ENCODE assay signal across 9 cellular contexts in genomic region chr5:151058891-151059611, GRCh38. TPM values are rescaled to one million over a fixed set of nuclear protein-coding genes. Genes with fewer than 3 reads are reported as not detected.
DNase-seq lines count a peak whose midpoint lies in the region; ATAC-seq and TF ChIP-seq lines count a peak whose summit lies in the region.
"Had no signal": no experiment of that assay in that cellular context is flagged by ENCODE, and none has a peak within 500 bp of the region (broad histone marks: within the 10 kb centered on the region; RNA-seq: fewer than 3 reads in every experiment).

No MANE protein-coding gene starts in this region.

- 98% methylated on average over 8 of the region's 8 CpGs for WGBS in mesenchymal stem cell

- peak overlapping the region; percentile 78 for H2AK5ac ChIP-seq in mesenchymal stem cell (ENCODE audit: low read length, severe bottlenecking)

- H3K27me3 Mint-ChIP-seq in CD14-positive monocyte (ENCODE audit: low read depth in 3 of 3), result peaks cover 0 to 4% (median 0%) of the 10 kb centered on the region in 3 donors
- no peaks in the 10 kb centered on the region for H3K27me3 Mint-ChIP-seq in IgD-negative memory B cell
- H3K27me3 Mint-ChIP-seq in activated T-helper 2 cell treated with anti-CD3 and anti-CD28 coated beads, Interferon-gamma antibody, Interleukin-2, Interleukin-4, amounts not matched to agents 10 μg/mL and 5 μg/mL and 100 μg/mL, durations not matched to agents 14 hours and 24 hours and 36 hours (ENCODE audit: low read depth), result no peaks in the 10 kb centered on the region

- H3K4me2 ChIP-seq in mesenchymal stem cell (ENCODE audit: low read length, poor library complexity, severe bottlenecking), result no peak overlapping the region

- peaks cover 70 to 89% of the 10 kb centered on the region in 2 donors for H3K36me3 Mint-ChIP-seq in CD14-positive monocyte
- peaks cover 7% of the 10 kb centered on the region for H3K36me3 Mint-ChIP-seq in IgD-negative memory B cell
- peaks cover 100% of the 10 kb centered on the region for H3K36me3 Mint-ChIP-seq in activated T-helper 2 cell treated with anti-CD3 and anti-CD28 coated beads, Interferon-gamma antibody, Interleukin-2, Interleukin-4, amounts not matched to agents 10 μg/mL and 5 μg/mL and 100 μg/mL, durations not matched to agents 14 hours and 24 hours and 36 hours (ENCODE audit: low read depth)

- no peaks in the 10 kb centered on the region for H3K9me3 Mint-ChIP-seq in CD14-positive monocyte
- peaks cover 0 to 2% (median 0%) of the 10 kb centered on the region in 3 donors for H3K9me3 Mint-ChIP-seq in IgD-negative memory B cell
- H3K9me3 Mint-ChIP-seq in activated T-helper 2 cell treated with anti-CD3 and anti-CD28 coated beads, Interferon-gamma antibody, Interleukin-2, Interleukin-4, amounts not matched to agents 10 μg/mL and 5 μg/mL and 100 μg/mL, durations not matched to agents 14 hours and 24 hours and 36 hours, result no peaks in the 10 kb centered on the region

- H2BK12ac ChIP-seq in mesenchymal stem cell (ENCODE audit: low read length in 2 of 2), result no peak overlapping the region

- H3K27me3 ChIP-seq in mesenchymal stem cell (ENCODE audit: control insufficient read depth in 1 of 2, insufficient read depth in 1 of 2, low read length in 2 of 2), result no peaks in the 10 kb centered on the region

- peak overlapping the region; percentile 20 for H4K91ac ChIP-seq in mesenchymal stem cell (ENCODE audit: low read length)

- no peak overlapping the region for H3K4me3 ChIP-seq in mesenchymal stem cell (ENCODE audit: insufficient read depth in 1 of 2, low read depth in 1 of 2, low read length in 2 of 2)

- H3K14ac ChIP-seq in mesenchymal stem cell (ENCODE audit: low read length in 2 of 2), result no peak overlapping the region

- no peak overlapping the region for H3K9ac ChIP-seq in mesenchymal stem cell (ENCODE audit: low read length)

- H2BK15ac ChIP-seq in mesenchymal stem cell (ENCODE audit: low read depth, poor library complexity, severe bottlenecking), result no peak overlapping the region

- H3K4me1 Mint-ChIP-seq in CD14-positive monocyte (peaks cover 99% of the 10 kb centered on the region), IgD-negative memory B cell (peaks cover 35 to 39% (median 35%) of the 10 kb centered on the region in 3 donors)
- H3K4me1 Mint-ChIP-seq in activated T-helper 2 cell treated with anti-CD3 and anti-CD28 coated beads, Interferon-gamma antibody, Interleukin-2, Interleukin-4, amounts not matched to agents 10 μg/mL and 5 μg/mL and 100 μg/mL, durations not matched to agents 14 hours and 24 hours and 36 hours (ENCODE audit: low read depth), result peaks cover 47% of the 10 kb centered on the region

- no peak overlapping the region for H4K8ac ChIP-seq in mesenchymal stem cell (ENCODE audit: low read length)

- peaks cover 48% of the 10 kb centered on the region for H3K4me1 ChIP-seq in mesenchymal stem cell (ENCODE audit: control insufficient read depth, insufficient read depth, low read depth, low read length)

- no peak overlapping the region for H2AFZ ChIP-seq in mesenchymal stem cell (ENCODE audit: low read depth, low read length)

- H3K18ac ChIP-seq in mesenchymal stem cell (ENCODE audit: low read depth in 1 of 2, low read length in 2 of 2), result no peak overlapping the region

- no peaks in the 10 kb centered on the region for H3K9me3 ChIP-seq in mesenchymal stem cell (ENCODE audit: control insufficient read depth, low read length)

- ATAC-seq in GM19395 (IDR thresholded peaks at IDR 0.05; ENCODE audit: unreplicated experiment) (no peak), HG02840 (IDR thresholded peaks at IDR 0.05; ENCODE audit: low FRiP score, unreplicated experiment) (no peak)

- H3K79me1 ChIP-seq in mesenchymal stem cell (replicated peaks; ENCODE audit: low read length, poor library complexity, severe bottlenecking), result peaks cover 45% of the 10 kb centered on the region

- H3K27ac Mint-ChIP-seq in CD14-positive monocyte (peak overlapping the region; percentile 96 to 99 (median 99)), IgD-negative memory B cell (peak overlapping the region; percentile 98 to 99 (median 99))
- H3K27ac Mint-ChIP-seq in activated T-helper 2 cell treated with anti-CD3 and anti-CD28 coated beads, Interferon-gamma antibody, Interleukin-2, Interleukin-4, amounts not matched to agents 10 μg/mL and 5 μg/mL and 100 μg/mL, durations not matched to agents 14 hours and 24 hours and 36 hours, result peak overlapping the region; percentile 83

- intact Hi-C loops in CD14-positive monocyte (cut with micrococcal nuclease), result loop anchor here (2.0 to 10.0 kb wide), 5 partner anchors 22 to 196 kb away; partner anchors contain the start of genes ANXA6 (in 1 of the 2), GM2A (in 1 of the 2) and TNIP1 (in 1 of the 2)
- intact Hi-C loops in activated T-helper 2 cell treated with anti-CD3 and anti-CD28 coated beads, Interferon-gamma antibody, Interleukin-2, Interleukin-4, amounts not matched to agents 10 μg/mL and 5 μg/mL and 100 μg/mL, durations not matched to agents 14 hours and 24 hours and 36 hours (cut with micrococcal nuclease), result no loop called here

- H3K36me3 ChIP-seq in mesenchymal stem cell (ENCODE audit: control insufficient read depth in 1 of 2, insufficient read depth in 2 of 2, low read depth in 1 of 2, low read length in 2 of 2), result peaks cover 77 to 82% of the 10 kb centered on the region in 2 experiments

- H2BK120ac ChIP-seq in mesenchymal stem cell (ENCODE audit: low read depth, low read length), result no peak overlapping the region

- H3K23ac ChIP-seq in mesenchymal stem cell (ENCODE audit: low read length in 2 of 2), result no peak overlapping the region

- no peak overlapping the region for H3K4ac ChIP-seq in mesenchymal stem cell (ENCODE audit: low read depth in 1 of 2, low read length in 2 of 2)

- H3K4me3 Mint-ChIP-seq in CD14-positive monocyte, result peak overlapping the region; percentile 62 to 78
- H3K4me3 Mint-ChIP-seq in IgD-negative memory B cell, result peak overlapping the region; percentile 80 to 90 (median 88)
- H3K4me3 Mint-ChIP-seq in activated T-helper 2 cell treated with anti-CD3 and anti-CD28 coated beads, Interferon-gamma antibody, Interleukin-2, Interleukin-4, amounts not matched to agents 10 μg/mL and 5 μg/mL and 100 μg/mL, durations not matched to agents 14 hours and 24 hours and 36 hours (ENCODE audit: low read depth), result no peak overlapping the region

- TF ChIP-seq CTCF in CD14-positive monocyte (IDR thresholded peaks at IDR 0.05), result no peak

- peak overlapping the region; percentile 44 for H3K27ac ChIP-seq in mesenchymal stem cell (ENCODE audit: low read length, poor library complexity, severe bottlenecking)

- DNase-seq in CD14-positive monocyte (ENCODE audit: low spot score) (peak; percentile 62), mesenchymal stem cell (no peak), NCI-H446 treated with DMSO at 0.1 percent for 48 hours (lab: John Stamatoyannopoulos, UW) (no peak), NCI-H187 treated with DMSO at 0.1 percent for 48 hours (lab: John Stamatoyannopoulos, UW) (no peak)
- DNase-seq in activated T-helper 2 cell treated with anti-CD3 and anti-CD28 coated beads, Interferon-gamma antibody, Interleukin-2, Interleukin-4, amounts not matched to agents 10 μg/mL and 5 μg/mL and 100 μg/mL, durations not matched to agents 14 hours and 24 hours and 36 hours (ENCODE audit: low spot score), result no peak
- DNase-seq: hippocampal formation had no signal

- no peak overlapping the region for H2BK5ac ChIP-seq in mesenchymal stem cell (ENCODE audit: low read depth, low read length, poor library complexity, severe bottlenecking)

RNA-seq across cellular contexts. Expression of gene TNIP1, which starts 21.8 kb away (rescaled TPM):
- 10 to 100 TPM; 30.8 to 46.4 TPM for polyA plus RNA-seq in CD14-positive monocyte
- 78.3 TPM for polyA plus RNA-seq in IgD-negative memory B cell
- 473 and 477 TPM in 2 replicates for total RNA-seq in activated T-helper 2 cell treated with anti-CD3 and anti-CD28 coated beads, Interferon-gamma antibody, Interleukin-2, Interleukin-4, amounts not matched to agents 10 μg/mL and 5 μg/mL and 100 μg/mL, durations not matched to agents 14 hours and 24 hours and 36 hours
- polyA plus RNA-seq in mesenchymal stem cell (2013, experiment 1 of 2), result 50.6 TPM
- 50.3 TPM for polyA plus RNA-seq in mesenchymal stem cell (2013, experiment 2 of 2)

RNA-seq across cellular contexts. Expression of gene GPX3, which starts 38.7 kb away (rescaled TPM):
- polyA plus RNA-seq in CD14-positive monocyte (1 to 10 TPM; 3.5 to 3.8 TPM), IgD-negative memory B cell (2.8 TPM)
- total RNA-seq in activated T-helper 2 cell treated with anti-CD3 and anti-CD28 coated beads, Interferon-gamma antibody, Interleukin-2, Interleukin-4, amounts not matched to agents 10 μg/mL and 5 μg/mL and 100 μg/mL, durations not matched to agents 14 hours and 24 hours and 36 hours, result 0.46 TPM in 1 of 2 replicates, not detected in the other
- polyA plus RNA-seq in mesenchymal stem cell (2013, experiment 1 of 2), result 39.2 TPM
- polyA plus RNA-seq in mesenchymal stem cell (2013, experiment 2 of 2), result 40.8 TPM
